Comparison of ENCODE assay signal across 14 cellular contexts in the genomic region with DNA sequence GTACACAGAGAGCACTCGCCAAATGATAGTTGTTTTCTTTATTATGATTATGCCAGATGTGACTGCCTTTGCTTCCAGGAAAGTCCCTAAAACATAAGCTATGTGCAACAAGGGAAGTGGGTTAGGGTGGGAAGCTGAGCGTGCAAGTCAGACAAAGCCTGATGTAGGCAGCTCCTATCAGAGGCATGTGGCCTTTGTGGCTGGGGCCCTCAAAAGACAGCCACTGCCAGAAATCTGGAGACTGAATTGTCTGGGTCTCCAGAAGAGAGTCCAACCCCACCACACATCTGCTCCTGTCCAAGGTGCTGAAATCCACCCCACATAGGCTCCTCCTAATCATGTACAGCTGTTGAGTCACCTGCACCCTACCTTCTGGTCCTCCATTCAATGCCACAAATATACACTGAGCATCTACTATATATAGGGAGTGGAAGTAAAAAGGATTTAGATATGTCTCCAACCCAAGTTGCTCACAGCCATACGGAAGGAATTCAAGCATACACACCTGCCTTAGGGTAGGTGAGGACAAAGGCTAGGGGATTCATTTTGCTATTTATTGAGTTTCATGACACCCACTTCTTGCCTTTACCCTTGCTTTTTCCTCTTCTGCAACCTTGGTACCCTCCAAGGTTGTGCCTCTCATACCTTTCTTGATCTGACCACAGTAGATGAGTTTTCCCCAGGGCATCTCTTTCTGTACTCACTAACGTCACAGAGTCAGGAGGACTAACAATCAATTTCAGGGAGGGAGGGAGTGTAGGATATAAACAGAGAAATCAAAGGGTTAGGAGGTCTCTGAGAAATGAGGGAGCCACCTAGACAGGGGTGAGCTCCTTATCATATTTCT. TPM values are rescaled to one million over a fixed set of nuclear protein-coding genes. Genes with fewer than 3 reads are reported as not detected.
DNase-seq lines count a peak whose midpoint lies in the region; ATAC-seq and TF ChIP-seq lines count a peak whose summit lies in the region.
"Had no signal": no experiment of that assay in that cellular context is flagged by ENCODE, and none has a peak within 500 bp of the region (broad histone marks: within the 10 kb centered on the region; RNA-seq: fewer than 3 reads in every experiment).

No MANE protein-coding gene starts in this region.

- H2AK5ac ChIP-seq in trophoblast cell (ENCODE audit: low read length) = no peak overlapping the region

- no peak overlapping the region for H3K14ac ChIP-seq in trophoblast cell (ENCODE audit: low read length)

- no peak overlapping the region for H4K8ac ChIP-seq in trophoblast cell (ENCODE audit: low read depth, low read length)

- H4K91ac ChIP-seq in trophoblast cell (ENCODE audit: low read depth, low read length) = no peak overlapping the region

- no peak overlapping the region for H3K9ac ChIP-seq in trophoblast cell (ENCODE audit: low read length)

- POLR2A ChIA-PET in CD8-positive, alpha-beta T cell (lab: Charles Lee) = no interaction called here
- POLR2A ChIA-PET in activated CD4-positive, alpha-beta memory T cell treated with anti-CD3 and anti-CD28 coated beads for 36 hours (lab: Charles Lee) = no interaction called here

- peak in 1 of 7 experiments; percentile 44 for DNase-seq in CD8-positive, alpha-beta T cell
- DNase-seq in HuH-7 (ENCODE audit: low spot score) (peak; percentile 46), iPS-NIHi11 (ENCODE audit: low spot score) (peak; percentile 78), trophoblast cell (no peak), NCI-H446 (lab: John Stamatoyannopoulos, UW) (no peak), cerebellar cortex (ENCODE audit: low spot score) (no peak)
- DNase-seq in activated CD4-positive, alpha-beta memory T cell treated with anti-CD3 and anti-CD28 coated beads for 36 hours = peak; percentile 33
- DNase-seq: activated gamma-delta T cell treated with Interleukin-2 at 50 U/mL for 16 hours, EL, left cardiac atrium had no signal

- no peak overlapping the region for H3K4me2 ChIP-seq in trophoblast cell (ENCODE audit: low read length)

- H3K79me2 ChIP-seq in trophoblast cell (ENCODE audit: control insufficient read depth, insufficient read depth, low read length, poor library complexity) = no peaks in the 10 kb centered on the region

- H3K4me1 ChIP-seq in CD8-positive, alpha-beta T cell (ENCODE audit: insufficient read depth, low read length) = no peaks in the 10 kb centered on the region
- H3K4me1 ChIP-seq in trophoblast cell (ENCODE audit: control insufficient read depth in 1 of 2, insufficient read depth in 2 of 2, low read length in 2 of 2) = no peaks in the 10 kb centered on the region

- ATAC-seq in CD8-positive, alpha-beta T cell = peak; percentile 70
- no peak for ATAC-seq in HG02938 (IDR thresholded peaks at IDR 0.05; ENCODE audit: unreplicated experiment)
- ATAC-seq: left cardiac atrium had no signal

- intact Hi-C loops in CD8-positive, alpha-beta T cell (cut with DNase I, micrococcal nuclease) = no loop called here
- intact Hi-C loops in activated CD4-positive, alpha-beta memory T cell treated with anti-CD3 and anti-CD28 coated beads for 36 hours (cut with micrococcal nuclease) = no loop called here

- H3K4me3 ChIP-seq in CD8-positive, alpha-beta T cell (ENCODE audit: low read depth, low read length) = no peak overlapping the region
- no peak overlapping the region for H3K4me3 ChIP-seq in trophoblast cell (ENCODE audit: low read depth, low read length)

- H3K27ac ChIP-seq in CD8-positive, alpha-beta T cell (ENCODE audit: low read depth, low read length) = no peak overlapping the region
- no peak overlapping the region for H3K27ac ChIP-seq in trophoblast cell (ENCODE audit: low read depth, low read length)
- H3K27ac ChIP-seq: HL-60 had no signal

- H4K12ac ChIP-seq in trophoblast cell (ENCODE audit: low read depth, low read length) = no peak overlapping the region

- no peak overlapping the region for H3K4ac ChIP-seq in trophoblast cell (ENCODE audit: low read depth, low read length)

- H3K9me3 Mint-ChIP-seq in CD8-positive, alpha-beta T cell = no peaks in the 10 kb centered on the region
- H3K9me3 Mint-ChIP-seq in activated CD4-positive, alpha-beta memory T cell treated with anti-CD3 and anti-CD28 coated beads for 36 hours = no peaks in the 10 kb centered on the region

- no peak overlapping the region for H3K27ac Mint-ChIP-seq in CD8-positive, alpha-beta T cell
- H3K27ac Mint-ChIP-seq in activated CD4-positive, alpha-beta memory T cell treated with anti-CD3 and anti-CD28 coated beads for 36 hours = no peak overlapping the region

- H3K27me3 Mint-ChIP-seq in CD8-positive, alpha-beta T cell (ENCODE audit: low read depth) = peaks cover 27% of the 10 kb centered on the region
- peaks cover 9% of the 10 kb centered on the region for H3K27me3 Mint-ChIP-seq in activated CD4-positive, alpha-beta memory T cell treated with anti-CD3 and anti-CD28 coated beads for 36 hours

- no peak overlapping the region for H3K18ac ChIP-seq in trophoblast cell (ENCODE audit: low read length)

- H2AFZ ChIP-seq in trophoblast cell (ENCODE audit: insufficient read depth, low read length, poor library complexity) = no peak overlapping the region

- no peak overlapping the region for H3K23ac ChIP-seq in trophoblast cell (ENCODE audit: low read length)

- H3K36me3 ChIP-seq in CD8-positive, alpha-beta T cell (ENCODE audit: insufficient read depth, low read length) = no peaks in the 10 kb centered on the region
- no peaks in the 10 kb centered on the region for H3K36me3 ChIP-seq in trophoblast cell (ENCODE audit: control insufficient read depth in 1 of 2, insufficient read depth in 2 of 2, low read length in 2 of 2)

- no peak overlapping the region for H3K4me3 Mint-ChIP-seq in CD8-positive, alpha-beta T cell
- H3K4me3 Mint-ChIP-seq in activated CD4-positive, alpha-beta memory T cell treated with anti-CD3 and anti-CD28 coated beads for 36 hours = no peak overlapping the region

- no peaks in the 10 kb centered on the region for H3K27me3 ChIP-seq in CD8-positive, alpha-beta T cell (ENCODE audit: insufficient read depth, low read length)
- no peaks in the 10 kb centered on the region for H3K27me3 ChIP-seq in trophoblast cell (ENCODE audit: insufficient read depth, low read length)

- no peaks in the 10 kb centered on the region for H3K4me1 Mint-ChIP-seq in CD8-positive, alpha-beta T cell (ENCODE audit: low read depth)
- H3K4me1 Mint-ChIP-seq in activated CD4-positive, alpha-beta memory T cell treated with anti-CD3 and anti-CD28 coated beads for 36 hours (ENCODE audit: low read depth) = no peaks in the 10 kb centered on the region

- no peak overlapping the region for H2BK5ac ChIP-seq in trophoblast cell (ENCODE audit: low read depth, low read length, poor library complexity)

- CTCF ChIA-PET in CD8-positive, alpha-beta T cell (lab: Charles Lee) = interaction anchor here (0.8 to 1.5 kb wide), 3 partner anchors 15 to 26 kb away, joined by 3 read pairs; no protein-coding TSS in a partner anchor
- CTCF ChIA-PET in activated CD4-positive, alpha-beta memory T cell treated with anti-CD3 and anti-CD28 coated beads for 36 hours (lab: Charles Lee) = interaction anchor here (0.6 to 1.4 kb wide), 3 partner anchors 14 to 72 kb away, joined by 3 to 7 read pairs (median 3); no protein-coding TSS in a partner anchor

- H3K36me3 Mint-ChIP-seq in CD8-positive, alpha-beta T cell = no peaks in the 10 kb centered on the region
- no peaks in the 10 kb centered on the region for H3K36me3 Mint-ChIP-seq in activated CD4-positive, alpha-beta memory T cell treated with anti-CD3 and anti-CD28 coated beads for 36 hours

- TF ChIP-seq CTCF in CD8-positive, alpha-beta T cell (IDR thresholded peaks at IDR 0.05) = no peak

- no peaks in the 10 kb centered on the region for H3K79me1 ChIP-seq in trophoblast cell (ENCODE audit: low read length)

- no peak overlapping the region for H2BK120ac ChIP-seq in trophoblast cell (ENCODE audit: insufficient read depth, low read length, poor library complexity)

- no CpG with 5 or more reads among the region's 4 CpGs for WGBS in trophoblast cell (ENCODE audit: extremely low coverage, insufficient coverage, insufficient read length)

- H2BK12ac ChIP-seq in trophoblast cell (ENCODE audit: low read length) = no peak overlapping the region

- no peaks in the 10 kb centered on the region for H3K9me3 ChIP-seq in CD8-positive, alpha-beta T cell (ENCODE audit: low read length)
- peaks cover 4% of the 10 kb centered on the region for H3K9me3 ChIP-seq in trophoblast cell (ENCODE audit: insufficient read depth, low read depth, low read length)

RNA-seq across cellular contexts. Expression of gene SEC14L3, which starts 12.4 kb away (rescaled TPM):
- total RNA-seq in CD8-positive, alpha-beta T cell = not detected
- total RNA-seq in activated CD4-positive, alpha-beta memory T cell treated with anti-CD3 and anti-CD28 coated beads for 36 hours = not detected
- polyA plus RNA-seq in trophoblast cell (2013) = not detected in 2 replicates
- total RNA-seq: endothelial cell of umbilical vein; left cardiac atrium; T-helper 2 cell treated with Interferon-gamma antibody and Interleukin-4, amounts not matched to agents 100 ng/mL and 5 ng/mL, for 36 hours had no signal
- polyA plus RNA-seq: endothelial cell of umbilical vein had no signal

RNA-seq across cellular contexts. Expression of gene MTFP1, which starts 33.9 kb away (rescaled TPM):
- total RNA-seq in CD8-positive, alpha-beta T cell = 100 to 1,000 TPM; 109 to 117 TPM
- total RNA-seq in activated CD4-positive, alpha-beta memory T cell treated with anti-CD3 and anti-CD28 coated beads for 36 hours = 10 to 100 TPM; 50.5 to 54.5 TPM
- 11.9 and 12.6 TPM in 2 replicates for polyA plus RNA-seq in trophoblast cell (2013)

RNA-seq across cellular contexts. Expression of gene SEC14L4, which starts 46.1 kb away (rescaled TPM):
- total RNA-seq in CD8-positive, alpha-beta T cell = not detected
- total RNA-seq in activated CD4-positive, alpha-beta memory T cell treated with anti-CD3 and anti-CD28 coated beads for 36 hours = not detected
- polyA plus RNA-seq in trophoblast cell (2013) = 0.42 and 0.53 TPM in 2 replicates
- total RNA-seq: endothelial cell of umbilical vein; left cardiac atrium; T-helper 2 cell treated with Interferon-gamma antibody and Interleukin-4, amounts not matched to agents 100 ng/mL and 5 ng/mL, for 36 hours had no signal
- polyA plus RNA-seq: endothelial cell of umbilical vein had no signal

Comparison
In these comparisons a context has a peak if more than half of its experiments do, and no peak if none do; other contexts are left out.
1. DNase-seq: peak in HuH-7 (single experiment), activated CD4-positive, alpha-beta memory T cell treated with anti-CD3 and anti-CD28 coated beads for 36 hours (single experiment) and iPS-NIHi11 (single experiment); none in trophoblast cell (0 of 2), NCI-H446 (0 of 2) and cerebellar cortex (single experiment).